Comparison of ENCODE assay signal across 25 cellular contexts in genomic region chr6:100577425-100577824, GRCh38.
"Had no signal": no experiment of that assay in that cellular context is flagged by ENCODE, and none has a peak within 500 bp of the region (broad histone marks: within the 10 kb centered on the region; RNA-seq: fewer than 3 reads in every experiment).

No MANE protein-coding gene starts in this region.

- H3K4me1 ChIP-seq: ascending aorta, body of pancreas, SJSA1 had no signal

- H3K27ac Mint-ChIP-seq: activated naive CD4-positive, alpha-beta T cell treated with anti-CD3 and anti-CD28 coated beads, Interleukin-2, amount 50 U/mL, for 72 hours; activated naive CD8-positive, alpha-beta T cell treated with anti-CD3 and anti-CD28 coated beads, Interleukin-2, amount 50 U/mL, for 24 hours; WTC11 had no signal

- H3K27me3 Mint-ChIP-seq: activated naive CD8-positive, alpha-beta T cell treated with anti-CD3 and anti-CD28 coated beads, Interleukin-2, amount 50 U/mL, for 24 hours had no signal

- H3K27ac ChIP-seq: ascending aorta, body of pancreas, SJSA1 had no signal

- ATAC-seq: activated naive CD4-positive, alpha-beta T cell treated with anti-CD3 and anti-CD28 coated beads, Interleukin-2, amount 50 U/mL, for 72 hours; activated naive CD8-positive, alpha-beta T cell treated with anti-CD3 and anti-CD28 coated beads, Interleukin-2, amount 50 U/mL, for 24 hours; body of pancreas; PC-3; SK-N-SH treated with all-trans-retinoic acid at 6 μM for 48 hours; WTC11 had no signal

- H3K4me3 ChIP-seq: ascending aorta, body of pancreas, SJSA1 had no signal

- H3K27me3 ChIP-seq: ascending aorta, body of pancreas, SJSA1 had no signal

- H3K36me3 ChIP-seq: ascending aorta had no signal

- H3K9me3 ChIP-seq: body of pancreas had no signal

- H3K4me3 Mint-ChIP-seq: activated naive CD8-positive, alpha-beta T cell treated with anti-CD3 and anti-CD28 coated beads, Interleukin-2, amount 50 U/mL, for 24 hours; WTC11 had no signal

- DNase-seq: activated CD4-positive, alpha-beta T cell treated with anti-CD3 and anti-CD28 coated beads for 48 hours; activated CD4-positive, alpha-beta T cell treated with anti-CD3 and anti-CD28 coated beads, Interleukin-2, amount 50 U/mL, for 4 hours; activated CD4-positive, CD25-positive, alpha-beta regulatory T cell treated with anti-CD3 and anti-CD28 coated beads, Interleukin-2, amount 50 U/mL, for 72 hours; activated naive CD8-positive, alpha-beta T cell treated with anti-CD3 and anti-CD28 coated beads, Interleukin-2, amount 50 U/mL, for 24 hours; amniotic stem cell; body of pancreas; central memory CD4-positive, alpha-beta T cell; KBM-7; NCI-H1092; NCI-H1417 treated with DMSO at 0.1 percent for 48 hours; NCI-H1694; NCI-H2029; NCI-H2107; NCI-H2171 treated with DMSO at 0.1 percent for 48 hours; NCI-H226; NCI-H526; NK-92 treated with Interleukin-12 subunit alpha and Interleukin-12 subunit beta, amount 100 ng/mL, for 24 hours; PC-3; SHP77; SW 1271 had no signal

- H3K4me1 Mint-ChIP-seq: activated naive CD8-positive, alpha-beta T cell treated with anti-CD3 and anti-CD28 coated beads, Interleukin-2, amount 50 U/mL, for 24 hours; WTC11 had no signal
